Comparison of ENCODE assay signal across 11 cellular contexts in the genomic region with DNA sequence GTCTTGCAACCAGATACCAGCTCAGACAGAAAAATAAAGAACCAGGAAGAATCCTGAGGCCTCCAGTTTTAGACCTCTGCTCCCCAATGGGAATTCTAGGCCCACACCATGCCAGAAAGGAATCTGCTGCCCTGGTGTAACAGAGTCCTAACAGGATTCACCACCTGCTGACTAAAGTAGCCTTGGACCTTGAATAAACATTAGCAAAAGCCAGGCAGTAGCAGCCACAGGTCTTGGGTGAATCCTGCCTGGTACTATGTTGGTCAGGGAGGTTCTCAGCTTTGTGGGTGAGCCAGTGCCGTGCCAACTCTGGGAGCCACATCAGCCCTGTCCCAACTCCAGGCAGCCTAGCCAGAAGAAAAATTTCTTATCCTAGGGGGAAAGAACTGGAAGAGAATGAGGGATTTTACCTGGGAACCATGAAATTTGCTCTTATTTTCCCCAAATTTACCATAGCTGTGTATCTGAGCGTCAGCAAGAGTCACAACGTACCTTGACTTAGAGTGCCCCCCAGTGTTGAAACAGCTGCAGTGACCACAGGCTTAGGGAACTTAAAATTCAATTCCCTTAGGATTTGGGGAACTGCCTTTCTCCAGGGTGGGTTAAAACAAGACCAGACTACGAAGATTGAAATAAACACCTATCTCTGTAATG.
DNase-seq lines count a peak whose midpoint lies in the region; ATAC-seq, FAIRE-seq and TF ChIP-seq lines count a peak whose summit lies in the region.
"Had no signal": no experiment of that assay in that cellular context is flagged by ENCODE, and none has a peak within 500 bp of the region (broad histone marks: within the 10 kb centered on the region; RNA-seq: fewer than 3 reads in every experiment).

No MANE protein-coding gene starts in this region.

- H4K20me1 ChIP-seq in OCI-LY7 (ENCODE audit: insufficient read depth, low read length): no peaks in the 10 kb centered on the region

- intact Hi-C loops in OCI-LY7 (cut with micrococcal nuclease; ENCODE audit: unreplicated experiment): loop anchor here (5.0 kb wide), 1 partner anchor 1463 kb away; no protein-coding TSS in a partner anchor

- POLR2A ChIA-PET in OCI-LY7 (lab: Charles Lee): no interaction called here

- no peak for TF ChIP-seq POLR2A in gastroesophageal sphincter (IDR thresholded peaks at IDR 0.05)

- ATAC-seq in HG02852 (IDR thresholded peaks at IDR 0.05; ENCODE audit: unreplicated experiment) (no peak), gastroesophageal sphincter (no peak)

- H3K27me3 ChIP-seq in gastroesophageal sphincter: no peaks in the 10 kb centered on the region

- H3K27ac ChIP-seq in C4-2B (no peak overlapping the region), OCI-LY7 (ENCODE audit: low read depth, low read length, poor library complexity, severe bottlenecking) (no peak overlapping the region), gastroesophageal sphincter (no peak overlapping the region)

- H2AFZ ChIP-seq in OCI-LY7 (ENCODE audit: low read length): no peak overlapping the region

- no peak for TF ChIP-seq EP300 in gastroesophageal sphincter (IDR thresholded peaks at IDR 0.05)

- 17 to 73% methylated on average over 2 to 3 of the region's 4 CpGs for WGBS in gastroesophageal sphincter (ENCODE audit: low coverage in 1 of 2), 2 donors

- TF ChIP-seq CTCF in C4-2B (conservative IDR thresholded peaks at IDR 0.05) (peak; percentile 78), GM13977 (IDR thresholded peaks at IDR 0.05; ENCODE audit: extremely low read depth, insufficient read depth, missing control alignments) (peak; percentile 52), OCI-LY7 (conservative IDR thresholded peaks at IDR 0.05; ENCODE audit: low read length) (peak; percentile 36; the same call in 1 of the 2 replicates), gastroesophageal sphincter (IDR thresholded peaks at IDR 0.05) (no peak)

- BruUV-seq in OCI-LY7 (replicated peaks; lab: Mats Ljungman, UMichigan): no TSS peak

- FAIRE-seq in HTR-8/SVneo (lab: Jason Lieb, UNC): no peak

- H3K4me1 ChIP-seq in OCI-LY7 (ENCODE audit: insufficient read depth, low read length, poor library complexity, severe bottlenecking): no peaks in the 10 kb centered on the region
- no peaks in the 10 kb centered on the region for H3K4me1 ChIP-seq in gastroesophageal sphincter

- H3K4me3 ChIP-seq in OCI-LY7 (ENCODE audit: low read depth, low read length, poor library complexity, severe bottlenecking) (no peak overlapping the region), gastroesophageal sphincter (no peak overlapping the region)

- no peaks in the 10 kb centered on the region for H3K9me2 ChIP-seq in OCI-LY7 (ENCODE audit: insufficient read depth, low read length)

- H3K9me3 ChIP-seq in OCI-LY7 (ENCODE audit: low read length): 0 out of 2 replicates have a peak, but pooled peaks cover 5% of the 10 kb centered on the region
- H3K9me3 ChIP-seq in gastroesophageal sphincter: peaks cover 0 to 6% (median 0%) of the 10 kb centered on the region in 3 donors

- CTCF ChIA-PET in OCI-LY7 (lab: Charles Lee; ENCODE audit: unreplicated experiment): no interaction called here

- H3K36me3 ChIP-seq in OCI-LY7 (ENCODE audit: insufficient read depth, low read length) (no peaks in the 10 kb centered on the region), gastroesophageal sphincter (no peaks in the 10 kb centered on the region)

- in situ Hi-C loops in GM13977 (cut with MboI; ENCODE audit: low pct_unique_long_range_greater_than_20kb, low sequenced_read_pairs, unreplicated experiment): no loop called here

- no peaks in the 10 kb centered on the region for H3K79me2 ChIP-seq in OCI-LY7 (ENCODE audit: insufficient read depth, low read depth, low read length)

- no peak overlapping the region for H3K4me2 ChIP-seq in OCI-LY7 (ENCODE audit: low read length)

- DNase-seq in GM13977 (ENCODE audit: low spot score) (no peak), OCI-LY7 (ENCODE audit: low spot score) (no peak), foreskin melanocyte (peak; percentile 10), HTR-8/SVneo (ENCODE audit: insufficient read length, low spot score) (no peak), AG08395 (ENCODE audit: low spot score) (no peak)
- DNase-seq: EL; NCI-H226; stimulated activated naive CD4-positive, alpha-beta T cell had no signal

Comparison
In these comparisons a context has a peak if more than half of its experiments do, and no peak if none do; other contexts are left out.
1. CTCF ChIP-seq: peak in C4-2B (single experiment), GM13977 (single experiment) and OCI-LY7 (single experiment); none in gastroesophageal sphincter (0 of 4).